Comparison of ENCODE assay signal across 2 cellular contexts in genomic region chr3:170773682-170774081, GRCh38.
TF ChIP-seq lines count a peak whose summit lies in the region.

No MANE protein-coding gene starts in this region.

TF ChIP-seq in GM23338, 12 proteins besides CTCF, POLR2A, EP300 and RAD21 (continued from another document):
- no peak for TF ChIP-seq ZNF462 (CRISPR knock-in tag; IDR thresholded peaks at IDR 0.05)
- no peak for TF ChIP-seq STAT1 (IDR thresholded peaks at IDR 0.05; ENCODE audit: unreplicated experiment)
- TF ChIP-seq JUNB (IDR thresholded peaks at IDR 0.05; ENCODE audit: unreplicated experiment) = no peak
- no peak for TF ChIP-seq EZH2phosphoT487 (IDR thresholded peaks at IDR 0.05; ENCODE audit: unreplicated experiment)
- no peak for TF ChIP-seq POLR2AphosphoS5 (IDR thresholded peaks at IDR 0.05; ENCODE audit: low read depth)
- TF ChIP-seq CREB1 (CRISPR knock-in tag; IDR thresholded peaks at IDR 0.05; ENCODE audit: low read depth) = no peak

TF ChIP-seq in WTC11, 78 proteins besides CTCF, POLR2A, EP300 and RAD21 (continued from another document):
- TF ChIP-seq E2F1 (CRISPR knock-in tag; IDR thresholded peaks at IDR 0.05) (no peak), CBFB (CRISPR knock-in tag; IDR thresholded peaks at IDR 0.05; ENCODE audit: low read depth) (no peak), FOXK1 (CRISPR knock-in tag; IDR thresholded peaks at IDR 0.05) (no peak), CDX4 (CRISPR knock-in tag; IDR thresholded peaks at IDR 0.05; ENCODE audit: borderline replicate concordance) (no peak), USF2 (CRISPR knock-in tag; IDR thresholded peaks at IDR 0.05) (no peak), ZNF317 (CRISPR knock-in tag; IDR thresholded peaks at IDR 0.05; ENCODE audit: borderline replicate concordance, low read depth) (no peak), TEAD4 (CRISPR knock-in tag; IDR thresholded peaks at IDR 0.05) (no peak), NR1H2 (CRISPR knock-in tag; IDR thresholded peaks at IDR 0.05) (no peak), STAT6 (CRISPR knock-in tag; conservative IDR thresholded peaks at IDR 0.05; ENCODE audit: low read depth) (no peak), ESRRA (CRISPR knock-in tag; IDR thresholded peaks at IDR 0.05; ENCODE audit: borderline replicate concordance) (no peak), HMGXB4 (CRISPR knock-in tag; IDR thresholded peaks at IDR 0.05) (no peak), SMAD4 (CRISPR knock-in tag; IDR thresholded peaks at IDR 0.05) (no peak), FOXJ3 (CRISPR knock-in tag; IDR thresholded peaks at IDR 0.05; ENCODE audit: borderline replicate concordance) (no peak), ATF6 (CRISPR knock-in tag; IDR thresholded peaks at IDR 0.05) (no peak), NFYB (CRISPR knock-in tag; conservative IDR thresholded peaks at IDR 0.05; ENCODE audit: low read depth) (no peak), E2F4 (CRISPR knock-in tag; IDR thresholded peaks at IDR 0.05; ENCODE audit: borderline replicate concordance, low read depth) (no peak)
